Comparison of ENCODE assay signal across 8 cellular contexts in genomic region chr2:62195421-62196277, GRCh38. TPM values are rescaled to one million over a fixed set of nuclear protein-coding genes. Genes with fewer than 3 reads are reported as not detected.
DNase-seq lines count a peak whose midpoint lies in the region; FAIRE-seq and TF ChIP-seq lines count a peak whose summit lies in the region.

A gene with protein sequence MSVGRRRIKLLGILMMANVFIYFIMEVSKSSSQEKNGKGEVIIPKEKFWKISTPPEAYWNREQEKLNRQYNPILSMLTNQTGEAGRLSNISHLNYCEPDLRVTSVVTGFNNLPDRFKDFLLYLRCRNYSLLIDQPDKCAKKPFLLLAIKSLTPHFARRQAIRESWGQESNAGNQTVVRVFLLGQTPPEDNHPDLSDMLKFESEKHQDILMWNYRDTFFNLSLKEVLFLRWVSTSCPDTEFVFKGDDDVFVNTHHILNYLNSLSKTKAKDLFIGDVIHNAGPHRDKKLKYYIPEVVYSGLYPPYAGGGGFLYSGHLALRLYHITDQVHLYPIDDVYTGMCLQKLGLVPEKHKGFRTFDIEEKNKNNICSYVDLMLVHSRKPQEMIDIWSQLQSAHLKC (plus strand): TSS chr2:62196115. CDS start chr2:62222221, 26,106 bp downstream.

- peaks cover 2% of the 10 kb centered on the region for H3K36me3 Mint-ChIP-seq in astrocyte (ENCODE audit: low read depth, unreplicated experiment)

- peak within 1 kb of the TSS; percentile 94 for H3K4me3 ChIP-seq in MG63
- peak within 1 kb of the TSS; percentile 79 for H3K4me3 ChIP-seq in astrocyte (ENCODE audit: insufficient read depth, low read depth, low read length)
- H3K4me3 ChIP-seq in vagina: peak within 1 kb of the TSS; percentile 93 to 94

- H3K27me3 ChIP-seq in MG63: no peaks in the 10 kb centered on the region
- no peaks in the 10 kb centered on the region for H3K27me3 ChIP-seq in astrocyte (ENCODE audit: insufficient read depth, low read length)
- H3K27me3 ChIP-seq in vagina: no peaks in the 10 kb centered on the region

- DNase-seq in GM04504 (ENCODE audit: low read depth) (peak; percentile 32), H4 (ENCODE audit: low spot score) (peak; percentile 36), MG63 (peak; percentile 69), T1000 (lab: John Stamatoyannopoulos, UW) (peak; percentile 68), astrocyte (ENCODE audit: low read depth) (peak; percentile 42), hepatic stellate cell (ENCODE audit: low spot score) (peak; percentile 80), renal cortical epithelial cell (ENCODE audit: low read depth) (no peak), vagina (ENCODE audit: extremely low spot score in 2 of 2) (no peak)

- H3K27ac Mint-ChIP-seq in astrocyte (ENCODE audit: unreplicated experiment): peak within 1 kb of the TSS; percentile 69

- intact Hi-C loops in vagina (cut with DNase I): loop anchor here (5.0 kb wide), 2 partner anchors 273 to 572 kb away; no protein-coding TSS in a partner anchor

- H3K9me3 ChIP-seq in MG63 (no peaks in the 10 kb centered on the region), astrocyte (ENCODE audit: insufficient read depth, low read depth, low read length) (no peaks in the 10 kb centered on the region), vagina (no peaks in the 10 kb centered on the region)

- H3K4me1 ChIP-seq in astrocyte (ENCODE audit: insufficient read depth, low read length) (peaks cover 5% of the 10 kb centered on the region), vagina (peaks cover 38% of the 10 kb centered on the region)

- H3K27me3 Mint-ChIP-seq in astrocyte (ENCODE audit: low read depth, unreplicated experiment): peaks cover 5% of the 10 kb centered on the region

- no peak for FAIRE-seq in astrocyte (lab: Jason Lieb, UNC)

- peaks cover 36% of the 10 kb centered on the region for H4K20me1 ChIP-seq in astrocyte (ENCODE audit: insufficient read depth, low read length)

- peak within 1 kb of the TSS; percentile 93 for H3K4me3 Mint-ChIP-seq in astrocyte (ENCODE audit: unreplicated experiment)

- TF ChIP-seq CTCF in astrocyte (IDR thresholded peaks at IDR 0.05; ENCODE audit: insufficient read depth, low read depth, low read length): no peak
- no peak for TF ChIP-seq CTCF in vagina (IDR thresholded peaks at IDR 0.05)

- peaks cover 12% of the 10 kb centered on the region for H3K4me1 Mint-ChIP-seq in astrocyte (ENCODE audit: low read depth, unreplicated experiment)

- peak within 1 kb of the TSS; percentile 88 for H3K9ac ChIP-seq in astrocyte (ENCODE audit: low read length)

- H2AFZ ChIP-seq in astrocyte (ENCODE audit: low read depth, low read length): peak within 1 kb of the TSS; percentile 96

- H3K9me3 Mint-ChIP-seq in astrocyte (ENCODE audit: unreplicated experiment): no peaks in the 10 kb centered on the region

- peak within 1 kb of the TSS; percentile 67 for H3K27ac ChIP-seq in astrocyte (ENCODE audit: low read depth, low read length)
- peak within 1 kb of the TSS; percentile 97 for H3K27ac ChIP-seq in vagina

- H3K4me2 ChIP-seq in astrocyte (ENCODE audit: low read length): peak within 1 kb of the TSS; percentile 97

- peaks cover 41% of the 10 kb centered on the region for H3K79me2 ChIP-seq in astrocyte (ENCODE audit: insufficient read depth, low read length)

- H3K36me3 ChIP-seq in MG63 (no peaks in the 10 kb centered on the region), astrocyte (ENCODE audit: insufficient read depth, low read length) (no peaks in the 10 kb centered on the region), vagina (no peaks in the 10 kb centered on the region)

- peak in 1 of 2 donors; percentile 67 for TF ChIP-seq POLR2A in vagina (IDR thresholded peaks at IDR 0.05)

RNA-seq across cellular contexts. Expression of the gene that starts here (rescaled TPM):
- 18.7 and 21.9 TPM in 2 replicates for total RNA-seq in H4 (2014; rRNA removed; shearing (Covaris generic))
- 8.8 and 13.2 TPM in 2 replicates for total RNA-seq in MG63 (2014; rRNA removed; shearing (Covaris generic); ENCODE audit: low replicate concordance)
- total RNA-seq in astrocyte: 21.9 and 23.8 TPM in 2 replicates
- total RNA-seq in renal cortical epithelial cell: 44.2 and 63.0 TPM in 2 replicates
- 18.9 TPM for total RNA-seq in vagina

Comparison
In these comparisons a context has a peak if more than half of its experiments do, and no peak if none do; other contexts are left out.
1. DNase-seq: peak in GM04504 (single experiment), H4 (single experiment), MG63 (single experiment), T1000 (single experiment), astrocyte (single experiment) and hepatic stellate cell (single experiment); none in renal cortical epithelial cell (single experiment) and vagina (0 of 2).
2. Peak in every context shown above with its lines, with median percentiles within 50 percentile points of each other: H3K4me3 ChIP-seq.